Comparison of ENCODE assay signal across 8 cellular contexts in the genomic region with DNA sequence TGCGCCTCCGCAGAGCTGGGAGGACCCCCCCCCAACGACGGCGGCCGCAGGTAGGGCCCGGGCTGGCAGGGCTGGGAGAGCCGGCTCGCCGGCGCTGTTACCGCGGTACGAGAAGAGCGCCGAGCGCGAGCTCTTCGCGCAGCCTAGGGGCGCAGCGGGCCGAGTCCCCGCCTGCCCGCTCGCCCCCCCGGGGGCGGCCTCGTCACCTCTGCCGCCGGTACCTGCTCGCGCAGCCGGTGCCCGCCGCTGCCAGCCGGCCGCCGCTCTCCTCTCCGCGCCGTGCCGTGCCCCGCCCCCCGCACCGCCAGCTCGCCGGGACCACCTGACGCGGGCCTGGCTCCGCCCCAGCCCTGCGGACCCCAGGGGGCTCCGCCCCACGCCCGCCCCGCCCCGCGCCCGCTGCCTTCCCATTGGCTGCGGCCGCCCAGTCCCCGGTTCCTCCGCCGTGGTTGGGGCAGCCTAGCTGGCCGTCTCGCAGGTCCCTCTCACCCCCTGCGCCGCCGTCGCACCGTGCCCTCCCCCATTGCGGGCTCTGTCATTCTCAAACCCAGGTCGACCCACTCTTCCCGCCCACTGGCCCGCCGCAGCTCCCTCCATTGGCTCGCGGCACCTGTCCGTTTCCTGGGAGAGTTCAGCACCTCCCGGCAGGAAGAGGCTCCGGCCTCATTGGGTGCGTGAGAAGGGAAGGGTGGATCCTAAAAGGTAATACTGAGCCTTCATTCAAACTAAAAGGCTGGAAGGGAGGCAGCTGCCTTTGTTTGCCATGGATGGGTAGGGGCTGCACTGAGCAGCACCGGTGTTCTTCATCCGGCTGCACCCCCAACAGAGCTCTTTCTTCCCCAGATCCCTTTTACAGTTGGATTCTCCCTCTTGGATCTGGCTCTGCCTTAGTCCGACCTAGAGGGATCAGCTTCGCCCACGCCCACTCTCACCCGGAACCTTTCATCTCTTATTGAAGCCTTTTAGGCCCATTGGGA. TPM values are rescaled to one million over a fixed set of nuclear protein-coding genes. Genes with fewer than 3 reads are reported as not detected.
DNase-seq lines count a peak whose midpoint lies in the region; ATAC-seq and TF ChIP-seq lines count a peak whose summit lies in the region.

TSS of gene MAP3K9 (minus strand) at position 276 of the 977 bp plus-strand sequence. CDS start 342 bp downstream, outside the sequence.

- WGBS in gastroesophageal sphincter (ENCODE audit: low coverage in 1 of 2), 2 donors: 0 to 10% methylated on average over 1 to 2 of the region's 88 CpGs
- 2% methylated on average over 13 of the region's 88 CpGs for WGBS in suprapubic skin

- no peak for TF ChIP-seq POLR2A in gastroesophageal sphincter (IDR thresholded peaks at IDR 0.05)
- TF ChIP-seq POLR2A in suprapubic skin (IDR thresholded peaks at IDR 0.05): no peak

- H3K4me1 ChIP-seq in RWPE2 (ENCODE audit: insufficient read depth, poor library complexity, severe bottlenecking): peaks cover 31% of the 10 kb centered on the region
- H3K4me1 ChIP-seq in gastroesophageal sphincter: peaks cover 0 to 24% (median 7%) of the 10 kb centered on the region in 3 donors
- peaks cover 22% of the 10 kb centered on the region for H3K4me1 ChIP-seq in suprapubic skin

- peak within 1 kb of the TSS; percentile 76 for H3K4me3 ChIP-seq in RWPE2 (ENCODE audit: severe bottlenecking)
- peak within 1 kb of the TSS; percentile 78 to 84 for H3K4me3 ChIP-seq in gastroesophageal sphincter
- peak within 1 kb of the TSS; percentile 63 for H3K4me3 ChIP-seq in suprapubic skin

- ATAC-seq in RWPE2 (ENCODE audit: low read depth) (peak; percentile 89), gastroesophageal sphincter (peak; percentile 92)

- H3K36me3 ChIP-seq in RWPE2 (ENCODE audit: low read depth) (peaks cover 65% of the 10 kb centered on the region), gastroesophageal sphincter (no peaks in the 10 kb centered on the region), suprapubic skin (no peaks in the 10 kb centered on the region)

- TF ChIP-seq CTCF in RWPE2 (IDR thresholded peaks at IDR 0.05; ENCODE audit: poor library complexity, severe bottlenecking) (no peak), gastroesophageal sphincter (IDR thresholded peaks at IDR 0.05) (peak in 1 of 4 experiments; percentile 15), suprapubic skin (IDR thresholded peaks at IDR 0.05) (no peak)

- TF ChIP-seq EP300 in gastroesophageal sphincter (IDR thresholded peaks at IDR 0.05) (no peak), suprapubic skin (IDR thresholded peaks at IDR 0.05) (no peak)

- H3K27me3 ChIP-seq in RWPE2 (ENCODE audit: insufficient read depth, poor library complexity, severe bottlenecking): no peaks in the 10 kb centered on the region
- peaks cover 46% of the 10 kb centered on the region for H3K27me3 ChIP-seq in gastroesophageal sphincter
- peaks cover 12% of the 10 kb centered on the region for H3K27me3 ChIP-seq in suprapubic skin

- H3K27ac ChIP-seq in RWPE2 (ENCODE audit: poor library complexity, severe bottlenecking) (peak within 1 kb of the TSS; percentile 81), gastroesophageal sphincter (peak within 1 kb of the TSS; percentile 5 to 87 (median 80)), suprapubic skin (peak within 1 kb of the TSS; percentile 61)

- no peaks in the 10 kb centered on the region for H3K9me3 ChIP-seq in RWPE2 (ENCODE audit: severe bottlenecking)
- no peaks in the 10 kb centered on the region for H3K9me3 ChIP-seq in gastroesophageal sphincter
- H3K9me3 ChIP-seq in suprapubic skin: no peaks in the 10 kb centered on the region

- DNase-seq in EL (peak; percentile 93), H4 (ENCODE audit: low spot score) (peak; percentile 96), LoVo (ENCODE audit: low spot score) (peak; percentile 98), RWPE2 (ENCODE audit: low spot score) (peak; percentile 100), non-pigmented ciliary epithelial cell (ENCODE audit: low read depth) (peak; percentile 47), suprapubic skin (ENCODE audit: low spot score in 2 of 2) (peak; percentile 88)
- DNase-seq in activated effector memory CD4-positive, alpha-beta T cell treated with anti-CD3 and anti-CD28 coated beads, Interleukin-2, amount 50 U/mL, for 16 hours: peak; percentile 96

RNA-seq across cellular contexts. Expression of gene MAP3K9, which starts in this region (rescaled TPM):
- total RNA-seq in H4 (2014; rRNA removed; shearing (Covaris generic)): 2.7 and 3.0 TPM in 2 replicates
- 1 to 10 TPM in 2 of 4 donors, under 1 TPM in 2; 0.62 to 2.4 (median 0.97) TPM for total RNA-seq in gastroesophageal sphincter
- total RNA-seq in suprapubic skin: 10 to 100 TPM; 12.6 to 16.5 (median 14.7) TPM

Comparison
In these comparisons a context has a peak if more than half of its experiments do, and no peak if none do; other contexts are left out.
1. Peak in every context shown above with its lines: DNase-seq, ATAC-seq, H3K4me3 ChIP-seq and H3K27ac ChIP-seq.
2. DNase-seq: peak in every context shown above with its lines; median percentile 100 in RWPE2; 98 in LoVo; 96 in H4; 96 in activated effector memory CD4-positive, alpha-beta T cell treated with anti-CD3 and anti-CD28 coated beads, Interleukin-2, amount 50 U/mL, for 16 hours; 93 in EL; 88 in suprapubic skin; 47 in non-pigmented ciliary epithelial cell.